Comparison of ENCODE assay signal across 9 cellular contexts in genomic region chr1:211381481-211382181, GRCh38. TPM values are rescaled to one million over a fixed set of nuclear protein-coding genes. Genes with fewer than 3 reads are reported as not detected.
DNase-seq lines count a peak whose midpoint lies in the region; ATAC-seq and TF ChIP-seq lines count a peak whose summit lies in the region.
"Had no signal": no experiment of that assay in that cellular context is flagged by ENCODE, and none has a peak within 500 bp of the region (broad histone marks: within the 10 kb centered on the region; RNA-seq: fewer than 3 reads in every experiment).

No MANE protein-coding gene starts in this region.

- H3K27ac ChIP-seq in SU-DHL-6 (ENCODE audit: low read depth, low read length) (no peak overlapping the region), stomach smooth muscle (ENCODE audit: low read length) (no peak overlapping the region), uterus (no peak overlapping the region)

- H3K79me2 ChIP-seq in SU-DHL-6 (ENCODE audit: insufficient read depth, low read length): no peaks in the 10 kb centered on the region

- TF ChIP-seq POLR2A in uterus (IDR thresholded peaks at IDR 0.05): no peak

- H3K4me3 Mint-ChIP-seq in activated T-cell treated with anti-CD3 and anti-CD28 coated beads, Interleukin-2, amount 50 U/mL, for 72 hours: peak overlapping the region; percentile 92 to 95

- ATAC-seq in activated T-cell treated with anti-CD3 and anti-CD28 coated beads, Interleukin-2, amount 50 U/mL, for 72 hours (replicated peaks in 1 of 2): peak; percentile 41 to 44
- ATAC-seq in HG02798 (IDR thresholded peaks at IDR 0.05; ENCODE audit: poor library complexity, unreplicated experiment): no peak

- H3K36me3 ChIP-seq in SU-DHL-6 (ENCODE audit: low read length): no peaks in the 10 kb centered on the region
- no peaks in the 10 kb centered on the region for H3K36me3 ChIP-seq in iPS-15b (ENCODE audit: control insufficient read depth, insufficient read depth, low read length)
- peaks cover 0 to 4% of the 10 kb centered on the region in 2 donors for H3K36me3 ChIP-seq in stomach smooth muscle (ENCODE audit: control insufficient read depth in 2 of 2, insufficient read depth in 2 of 2, low read length in 2 of 2)
- H3K36me3 ChIP-seq in uterus: no peaks in the 10 kb centered on the region

- H3F3A ChIP-seq in SU-DHL-6 (ENCODE audit: insufficient read depth): peaks cover 23% of the 10 kb centered on the region; the same call in 1 of the 2 replicates

- intact Hi-C loops in uterus (cut with DNase I; ENCODE audit: low total_unique reads): no loop called here
- intact Hi-C loops in posterior cingulate gyrus (cut with DNase I): loop anchor here (2.0 kb wide), 1 partner anchor 123 kb away; the partner anchor contains the start of gene RCOR3

- H3K27ac Mint-ChIP-seq in activated T-cell treated with anti-CD3 and anti-CD28 coated beads, Interleukin-2, amount 50 U/mL, for 72 hours: peak overlapping the region; percentile 66

- H3K27me3 Mint-ChIP-seq in activated T-cell treated with anti-CD3 and anti-CD28 coated beads, Interleukin-2, amount 50 U/mL, for 72 hours (ENCODE audit: low read depth): no peaks in the 10 kb centered on the region

- peaks cover 4 to 9% of the 10 kb centered on the region in 2 donors for H3K36me3 Mint-ChIP-seq in activated T-cell treated with anti-CD3 and anti-CD28 coated beads, Interleukin-2, amount 50 U/mL, for 72 hours (ENCODE audit: insufficient read depth in 2 of 2)

- peak overlapping the region; percentile 78 for H3K9ac ChIP-seq in SU-DHL-6 (ENCODE audit: low read length)
- H3K9ac ChIP-seq in iPS-15b (ENCODE audit: low read depth, low read length): peak overlapping the region; percentile 62
- H3K9ac ChIP-seq in stomach smooth muscle (ENCODE audit: low read length in 2 of 2): no peak overlapping the region

- peak in 1 of 2 donors; percentile 10 for DNase-seq in activated T-cell treated with anti-CD3 and anti-CD28 coated beads, Interleukin-2, amount 50 U/mL, for 72 hours
- no peak for DNase-seq in activated T-cell treated with anti-CD3 and anti-CD28 coated beads, Interleukin-2, amount 50 U/mL, for 1 hour
- no peak for DNase-seq in uterus
- DNase-seq in posterior cingulate gyrus: no peak
- DNase-seq: stimulated activated CD4-positive, alpha-beta T cell treated with anti-CD3 and anti-CD28 coated beads, Interleukin-4, amount 100 ng/mL, for 4 hours had no signal

- H3K4me2 ChIP-seq in SU-DHL-6 (ENCODE audit: low read depth, low read length, poor library complexity, severe bottlenecking): peak overlapping the region; percentile 91

- no peaks in the 10 kb centered on the region for H3K9me2 ChIP-seq in SU-DHL-6 (replicated peaks; ENCODE audit: insufficient read depth, low read length)

- H3K4me3 ChIP-seq in SU-DHL-6 (ENCODE audit: insufficient read depth, low read length, poor library complexity, severe bottlenecking): peak overlapping the region; percentile 71
- H3K4me3 ChIP-seq in iPS-15b (ENCODE audit: low read depth, low read length): peak overlapping the region; percentile 90
- peak overlapping the region; percentile 86 to 88 for H3K4me3 ChIP-seq in stomach smooth muscle (ENCODE audit: low read length in 2 of 2)
- no peak overlapping the region for H3K4me3 ChIP-seq in uterus

- H3K4me1 ChIP-seq in iPS-15b (ENCODE audit: control insufficient read depth, insufficient read depth, low read length): peaks cover 15% of the 10 kb centered on the region
- H3K4me1 ChIP-seq in stomach smooth muscle (ENCODE audit: control insufficient read depth, insufficient read depth, low read length): no peaks in the 10 kb centered on the region
- H3K4me1 ChIP-seq in uterus: no peaks in the 10 kb centered on the region

- H3K9me3 Mint-ChIP-seq in activated T-cell treated with anti-CD3 and anti-CD28 coated beads, Interleukin-2, amount 50 U/mL, for 72 hours: no peaks in the 10 kb centered on the region

- H3K9me3 ChIP-seq in SU-DHL-6 (ENCODE audit: insufficient read depth, low read length) (no peaks in the 10 kb centered on the region), iPS-15b (ENCODE audit: control insufficient read depth, insufficient read depth, low read length) (no peaks in the 10 kb centered on the region), stomach smooth muscle (ENCODE audit: control insufficient read depth in 2 of 2, low read length in 2 of 2) (no peaks in the 10 kb centered on the region), uterus (no peaks in the 10 kb centered on the region)

- H4K20me1 ChIP-seq in SU-DHL-6 (ENCODE audit: low read depth, low read length): no peaks in the 10 kb centered on the region

- no peak for TF ChIP-seq CTCF in SU-DHL-6 (IDR thresholded peaks at IDR 0.05; ENCODE audit: insufficient read depth, low read length, poor library complexity, severe bottlenecking)
- TF ChIP-seq CTCF in uterus (IDR thresholded peaks at IDR 0.05): no peak

- no peaks in the 10 kb centered on the region for H3K27me3 ChIP-seq in SU-DHL-6 (ENCODE audit: low read length)
- no peaks in the 10 kb centered on the region for H3K27me3 ChIP-seq in iPS-15b (ENCODE audit: control insufficient read depth, insufficient read depth, low read length)
- no peaks in the 10 kb centered on the region for H3K27me3 ChIP-seq in stomach smooth muscle (ENCODE audit: control insufficient read depth in 1 of 2, insufficient read depth in 2 of 2, low read length in 2 of 2)
- H3K27me3 ChIP-seq in uterus: no peaks in the 10 kb centered on the region

- H3K4me1 Mint-ChIP-seq in activated T-cell treated with anti-CD3 and anti-CD28 coated beads, Interleukin-2, amount 50 U/mL, for 72 hours (ENCODE audit: low read depth): peaks cover 63% of the 10 kb centered on the region

- peak overlapping the region; percentile 87 for H2AFZ ChIP-seq in SU-DHL-6 (ENCODE audit: low read depth, low read length, severe bottlenecking)

RNA-seq across cellular contexts. Expression of gene TRAF5, which starts 55.0 kb away (rescaled TPM):
- total RNA-seq in activated T-cell treated with anti-CD3 and anti-CD28 coated beads, Interleukin-2, amount 50 U/mL, for 72 hours: 10 to 100 TPM; 28.8 to 38.6 TPM
- total RNA-seq in uterus: 10 to 100 TPM; 17.1 to 98.6 (median 53.3) TPM

Comparison
In these comparisons a context has a peak if more than half of its experiments do, and no peak if none do; other contexts are left out.
1. H3K4me3 ChIP-seq: peak in SU-DHL-6 (single experiment), iPS-15b (single experiment) and stomach smooth muscle (2 of 2); none in uterus (0 of 2).
2. H3K9ac ChIP-seq: peak in SU-DHL-6 (single experiment) and iPS-15b (single experiment); none in stomach smooth muscle (0 of 2).